2 cellular contexts compared by ENCODE assay signal in genomic region chr6:42337985-42338572, GRCh38.
TF ChIP-seq lines count a peak whose summit lies in the region.

No MANE protein-coding gene starts in this region.

TF ChIP-seq in SK-N-SH, 30 proteins besides CTCF, POLR2A, EP300 and RAD21 (continued from another document):
- TF ChIP-seq USF2 (IDR thresholded peaks at IDR 0.05; ENCODE audit: borderline replicate concordance, low read depth, low read length) (no peak), TAF1 (IDR thresholded peaks at IDR 0.05; ENCODE audit: borderline replicate concordance, low read depth, low read length) (no peak), TEAD4 (IDR thresholded peaks at IDR 0.05; ENCODE audit: borderline replicate concordance, insufficient read depth) (no peak), SIN3A (IDR thresholded peaks at IDR 0.05; ENCODE audit: borderline replicate concordance, low read depth, low read length) (no peak)

TF ChIP-seq in SK-N-SH treated with all-trans-retinoic acid at 6 μM for 48 hours, 23 proteins besides CTCF, POLR2A, EP300 and RAD21 (continued from another document):
- TF ChIP-seq, protein P1, sequence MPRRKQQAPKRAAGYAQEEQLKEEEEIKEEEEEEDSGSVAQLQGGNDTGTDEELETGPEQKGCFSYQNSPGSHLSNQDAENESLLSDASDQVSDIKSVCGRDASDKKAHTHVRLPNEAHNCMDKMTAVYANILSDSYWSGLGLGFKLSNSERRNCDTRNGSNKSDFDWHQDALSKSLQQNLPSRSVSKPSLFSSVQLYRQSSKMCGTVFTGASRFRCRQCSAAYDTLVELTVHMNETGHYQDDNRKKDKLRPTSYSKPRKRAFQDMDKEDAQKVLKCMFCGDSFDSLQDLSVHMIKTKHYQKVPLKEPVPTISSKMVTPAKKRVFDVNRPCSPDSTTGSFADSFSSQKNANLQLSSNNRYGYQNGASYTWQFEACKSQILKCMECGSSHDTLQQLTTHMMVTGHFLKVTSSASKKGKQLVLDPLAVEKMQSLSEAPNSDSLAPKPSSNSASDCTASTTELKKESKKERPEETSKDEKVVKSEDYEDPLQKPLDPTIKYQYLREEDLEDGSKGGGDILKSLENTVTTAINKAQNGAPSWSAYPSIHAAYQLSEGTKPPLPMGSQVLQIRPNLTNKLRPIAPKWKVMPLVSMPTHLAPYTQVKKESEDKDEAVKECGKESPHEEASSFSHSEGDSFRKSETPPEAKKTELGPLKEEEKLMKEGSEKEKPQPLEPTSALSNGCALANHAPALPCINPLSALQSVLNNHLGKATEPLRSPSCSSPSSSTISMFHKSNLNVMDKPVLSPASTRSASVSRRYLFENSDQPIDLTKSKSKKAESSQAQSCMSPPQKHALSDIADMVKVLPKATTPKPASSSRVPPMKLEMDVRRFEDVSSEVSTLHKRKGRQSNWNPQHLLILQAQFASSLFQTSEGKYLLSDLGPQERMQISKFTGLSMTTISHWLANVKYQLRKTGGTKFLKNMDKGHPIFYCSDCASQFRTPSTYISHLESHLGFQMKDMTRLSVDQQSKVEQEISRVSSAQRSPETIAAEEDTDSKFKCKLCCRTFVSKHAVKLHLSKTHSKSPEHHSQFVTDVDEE (CRISPR knock-in tag; IDR thresholded peaks at IDR 0.05): no peak
- TF ChIP-seq GLIS3 (CRISPR knock-in tag; IDR thresholded peaks at IDR 0.05) (no peak), PPARA (CRISPR knock-in tag; IDR thresholded peaks at IDR 0.05; ENCODE audit: borderline replicate concordance) (no peak)
